24 cellular contexts compared by ENCODE assay signal in genomic region chr9:75548871-75549270, GRCh38.
"Had no signal": no experiment of that assay in that cellular context is flagged by ENCODE, and none has a peak within 500 bp of the region (broad histone marks: within the 10 kb centered on the region; RNA-seq: fewer than 3 reads in every experiment).

No MANE protein-coding gene starts in this region.

- H3K4me1 ChIP-seq: colonic mucosa, esophagus muscularis mucosa, esophagus squamous epithelium, foreskin keratinocyte, gastrocnemius medialis, gastroesophageal sphincter, heart left ventricle, heart right ventricle had no signal

- H3K27ac ChIP-seq: colonic mucosa, coronary artery, dorsolateral prefrontal cortex, epithelial cell of prostate, esophagus muscularis mucosa, esophagus squamous epithelium, foreskin keratinocyte, gastrocnemius medialis, gastroesophageal sphincter, heart left ventricle, heart right ventricle had no signal

- H3K4me3 Mint-ChIP-seq: dendritic cell treated with granulocyte-macrophage colony-stimulating factor and Interleukin-4, amounts not matched to agents 40 ng/mL and 50 ng/mL, for 4 days; effector memory CD8-positive, alpha-beta T cell; endodermal cell had no signal

- H3K27ac Mint-ChIP-seq: dendritic cell treated with granulocyte-macrophage colony-stimulating factor and Interleukin-4, amounts not matched to agents 40 ng/mL and 50 ng/mL, for 4 days; effector memory CD8-positive, alpha-beta T cell; endodermal cell had no signal

- H3K36me3 ChIP-seq: colonic mucosa, esophagus muscularis mucosa, esophagus squamous epithelium, gastrocnemius medialis, gastroesophageal sphincter, heart left ventricle, heart right ventricle had no signal

- H3K4me3 ChIP-seq: colonic mucosa, coronary artery, dorsolateral prefrontal cortex, esophagus muscularis mucosa, esophagus squamous epithelium, gastrocnemius medialis, gastroesophageal sphincter, heart left ventricle, heart right ventricle had no signal

- H3K27me3 Mint-ChIP-seq: dendritic cell treated with granulocyte-macrophage colony-stimulating factor and Interleukin-4, amounts not matched to agents 40 ng/mL and 50 ng/mL, for 4 days; effector memory CD8-positive, alpha-beta T cell had no signal

- DNase-seq: colonic mucosa; cortex of kidney; dermis blood vessel endothelial cell; dorsolateral prefrontal cortex; effector CD4-positive, alpha-beta T cell; effector CD8-positive, alpha-beta T cell; effector memory CD4-positive, alpha-beta T cell; effector memory CD8-positive, alpha-beta T cell; endodermal cell; erythroblast; esophagus squamous epithelium; foreskin fibroblast; foreskin keratinocyte; foreskin melanocyte; gastrocnemius medialis; glutamatergic neuron; head of caudate nucleus; heart left ventricle; heart right ventricle had no signal

- H3K27me3 ChIP-seq: colonic mucosa, dorsolateral prefrontal cortex, esophagus muscularis mucosa, esophagus squamous epithelium, foreskin keratinocyte, gastrocnemius medialis, gastroesophageal sphincter, heart left ventricle, heart right ventricle had no signal

- H3K9me3 ChIP-seq: colonic mucosa, esophagus muscularis mucosa, esophagus squamous epithelium, gastrocnemius medialis, gastroesophageal sphincter, heart left ventricle, heart right ventricle had no signal
